8 cellular contexts compared by ENCODE assay signal in genomic region chr12:53047221-53048032, GRCh38. TPM values are rescaled to one million over a fixed set of nuclear protein-coding genes. Genes with fewer than 3 reads are reported as not detected.
DNase-seq lines count a peak whose midpoint lies in the region; ATAC-seq and TF ChIP-seq lines count a peak whose summit lies in the region.

No MANE protein-coding gene starts in this region.

- 0% methylated on average over 2 of the region's 94 CpGs; no CpG with 5 or more reads in 1 of the 2 donors for WGBS in gastroesophageal sphincter (ENCODE audit: low coverage in 1 of 2), 2 donors

- CTCF ChIA-PET in Panc1 (lab: Charles Lee) = interaction anchor here (0.6 to 1.8 kb wide), 9 partner anchors 9 to 489 kb away, joined by 3 to 10 read pairs (median 4); partner anchors contain the start of gene SPRYD3

- TF ChIP-seq CTCF in Panc1 (IDR thresholded peaks at IDR 0.05) (peak; percentile 88), gastroesophageal sphincter (IDR thresholded peaks at IDR 0.05) (peak in 2 of 4 experiments; percentile 30 to 32)

- no TSS peak for BruUV-seq in Panc1 (replicated peaks; lab: Mats Ljungman, UMichigan)

- in situ Hi-C loops in GM18951 (cut with MboI; ENCODE audit: low sequenced_read_pairs, unreplicated experiment) = no loop called here
- in situ Hi-C loops in Panc1 (cut with HindIII; ENCODE audit: low pct_unique_long_range_greater_than_20kb, low sequenced_read_pairs) = no loop called here

- H3K4me3 ChIP-seq in Panc1 (ENCODE audit: low read depth in 2 of 2, low read length in 2 of 2) (peak overlapping the region; percentile 48 to 71), gastroesophageal sphincter (peak overlapping the region; percentile 57 to 85)

- H3K27me3 ChIP-seq in Panc1 (ENCODE audit: control insufficient read depth, insufficient read depth, low read length) (no peaks in the 10 kb centered on the region), gastroesophageal sphincter (no peaks in the 10 kb centered on the region)

- TF ChIP-seq POLR2A in GM18951 (IDR thresholded peaks at IDR 0.05; ENCODE audit: extremely low read depth, insufficient read depth, insufficient read length) (peak; percentile 20), gastroesophageal sphincter (IDR thresholded peaks at IDR 0.05) (peak; percentile 71 to 81)

- intact Hi-C loops in Panc1 (cut with micrococcal nuclease; ENCODE audit: unreplicated experiment) = no loop called here

- TF ChIP-seq EP300 in gastroesophageal sphincter (IDR thresholded peaks at IDR 0.05) = no peak

- H3K27ac ChIP-seq in Panc1 (ENCODE audit: low read length) = peak overlapping the region; percentile 93
- peak overlapping the region; percentile 97 to 100 (median 99) for H3K27ac ChIP-seq in gastroesophageal sphincter
- H3K27ac ChIP-seq in temporal lobe (ENCODE audit: low read depth, low read length) = peak overlapping the region; percentile 100

- DNase-seq in AG08395 (ENCODE audit: low spot score) = peak; percentile 79
- no peak for DNase-seq in Panc1 (ENCODE audit: low read depth, low spot score)
- DNase-seq in activated gamma-delta T cell treated with anti-CD3 and anti-CD28 coated beads, Interleukin-2, amount 50 U/mL, for 16 hours (ENCODE audit: low read depth) = peak; percentile 64
- peak in 48 of 56 donors; percentile 52 to 92 (median 74) for DNase-seq in nucleus accumbens (lab: John Stamatoyannopoulos, UW)

- POLR2A ChIA-PET in Panc1 (lab: Charles Lee) = interaction anchor here (0.5 to 0.6 kb wide), 4 partner anchors 18 to 163 kb away, joined by 4 to 11 read pairs (median 6); no protein-coding TSS in a partner anchor

- ATAC-seq in HG03442 (IDR thresholded peaks at IDR 0.05; ENCODE audit: unreplicated experiment) = peak; percentile 71
- ATAC-seq in Panc1 = peak; percentile 64
- ATAC-seq in gastroesophageal sphincter = peak; percentile 57

- H3K9me3 ChIP-seq in Panc1 (ENCODE audit: control insufficient read depth, insufficient read depth, low read depth, low read length) = no peaks in the 10 kb centered on the region
- H3K9me3 ChIP-seq in gastroesophageal sphincter = no peaks in the 10 kb centered on the region

- H3K36me3 ChIP-seq in Panc1 (ENCODE audit: control insufficient read depth, insufficient read depth, low read length) = no peaks in the 10 kb centered on the region
- peaks cover 0 to 24% of the 10 kb centered on the region in 2 donors for H3K36me3 ChIP-seq in gastroesophageal sphincter

- H3K4me1 ChIP-seq in Panc1 (ENCODE audit: control insufficient read depth, insufficient read depth, low read length) (peaks cover 77% of the 10 kb centered on the region), gastroesophageal sphincter (peaks cover 0 to 87% (median 59%) of the 10 kb centered on the region in 3 donors)

RNA-seq across cellular contexts. Expression of gene TNS2, which starts 2.4 kb away (rescaled TPM):
- 48.1 TPM for total RNA-seq in Panc1 (2021; ENCODE audit: unreplicated experiment)
- 49.1 TPM for polyA plus RNA-seq in Panc1 (2012; ENCODE audit: insufficient read length)
- total RNA-seq in gastroesophageal sphincter = 100 to 1,000 TPM; 108 to 323 (median 182) TPM
- 13.5 TPM for total RNA-seq in temporal lobe

RNA-seq across cellular contexts. Expression of gene SPRYD3, which starts 31.8 kb away (rescaled TPM):
- total RNA-seq in Panc1 (2021; ENCODE audit: unreplicated experiment) (25.0 TPM), gastroesophageal sphincter (100 to 1,000 TPM in 2 of 4 donors, 10 to 100 TPM in 2; 79.1 to 137 (median 110) TPM), temporal lobe (22.9 TPM)
- 28.5 TPM for polyA plus RNA-seq in Panc1 (2012; ENCODE audit: insufficient read length)

RNA-seq across cellular contexts. Expression of gene EIF4B, which starts 41.2 kb away (rescaled TPM):
- total RNA-seq in Panc1 (2021; ENCODE audit: unreplicated experiment) = 351 TPM
- 242 TPM for polyA plus RNA-seq in Panc1 (2012; ENCODE audit: insufficient read length)
- 100 to 1,000 TPM; 521 to 701 (median 591) TPM for total RNA-seq in gastroesophageal sphincter
- total RNA-seq in temporal lobe = 611 TPM

RNA-seq across cellular contexts. Expression of gene IGFBP6, which starts 50.0 kb away (rescaled TPM):
- total RNA-seq in Panc1 (2021; ENCODE audit: unreplicated experiment) = 4.7 TPM
- 3.7 TPM for polyA plus RNA-seq in Panc1 (2012; ENCODE audit: insufficient read length)
- 1,000 to 10,000 TPM in 2 of 4 donors, 100 to 1,000 TPM in 2; 632 to 1,838 (median 914) TPM for total RNA-seq in gastroesophageal sphincter
- 6.4 TPM for total RNA-seq in temporal lobe

RNA-seq across cellular contexts. Expression of gene SOAT2, which starts 55.9 kb away (rescaled TPM):
- total RNA-seq in Panc1 (2021; ENCODE audit: unreplicated experiment) = not detected
- polyA plus RNA-seq in Panc1 (2012; ENCODE audit: insufficient read length) = not detected
- under 1 TPM in 1 of 4 donors, not detected in 3; 0.31 TPM for total RNA-seq in gastroesophageal sphincter
- not detected for total RNA-seq in temporal lobe
